ENCODE assay signal across 8 cellular contexts in genomic region chr15:90529369-90530249, GRCh38. TPM values are rescaled to one million over a fixed set of nuclear protein-coding genes. Genes with fewer than 3 reads are reported as not detected.
DNase-seq lines count a peak whose midpoint lies in the region; ATAC-seq and TF ChIP-seq lines count a peak whose summit lies in the region.

CRTC3 (plus strand) TSS chr15:90529923; CDS start chr15:90530072, 149 bp downstream.

- H3K4me2 ChIP-seq in neural cell (ENCODE audit: low read length): peak within 1 kb of the TSS; percentile 96

- no peaks in the 10 kb centered on the region for H3K9me3 ChIP-seq in Peyer's patch
- H3K9me3 ChIP-seq in neural cell (ENCODE audit: low read length): no peaks in the 10 kb centered on the region
- no peaks in the 10 kb centered on the region for H3K9me3 ChIP-seq in thymus (ENCODE audit: control insufficient read depth)

- H3K27ac ChIP-seq in Peyer's patch (peak within 1 kb of the TSS; percentile 88 to 95 (median 92)), neural cell (ENCODE audit: low read length) (peak within 1 kb of the TSS; percentile 81), thymus (ENCODE audit: low read depth) (peak within 1 kb of the TSS; percentile 91)

- DNase-seq in BJ (ENCODE audit: low read depth) (no peak), Peyer's patch (peak; percentile 54 to 77 (median 72)), fibroblast of the aortic adventitia (ENCODE audit: low read depth) (peak; percentile 51)
- DNase-seq in activated effector memory CD4-positive, alpha-beta T cell treated with Interleukin-2 at 50 U/mL for 16 hours: peak; percentile 54

- TF ChIP-seq EP300 in neural cell (conservative IDR thresholded peaks at IDR 0.05; ENCODE audit: poor library complexity, severe bottlenecking): no peak

- peak within 1 kb of the TSS; percentile 90 for H3K9ac ChIP-seq in neural cell (ENCODE audit: low read length)

- H3K4me3 ChIP-seq in BJ (ENCODE audit: low read depth, low read length) (peak within 1 kb of the TSS; percentile 86), Peyer's patch (peak within 1 kb of the TSS; percentile 69 to 99 (median 78)), fibroblast of the aortic adventitia (ENCODE audit: low read depth, low read length) (peak within 1 kb of the TSS; percentile 85), neural cell (ENCODE audit: low read length) (peak within 1 kb of the TSS; percentile 85), thymus (ENCODE audit: low read length) (peak within 1 kb of the TSS; percentile 90)

- H4K20me1 ChIP-seq in neural cell (ENCODE audit: insufficient read depth): no peaks in the 10 kb centered on the region

- TF ChIP-seq POLR2A in Peyer's patch (IDR thresholded peaks at IDR 0.05): peak; percentile 15 to 65

- no peaks in the 10 kb centered on the region for H3F3A ChIP-seq in neural cell (ENCODE audit: insufficient read depth, low read length, poor library complexity, severe bottlenecking)

- ATAC-seq in GM19035 (IDR thresholded peaks at IDR 0.05; ENCODE audit: unreplicated experiment) (peak; percentile 77), HG03196 (IDR thresholded peaks at IDR 0.05; ENCODE audit: unreplicated experiment) (peak; percentile 54)

- no peaks in the 10 kb centered on the region for H3K27me3 ChIP-seq in BJ (ENCODE audit: control insufficient read depth, insufficient read depth, low read length)
- no peaks in the 10 kb centered on the region for H3K27me3 ChIP-seq in Peyer's patch
- no peaks in the 10 kb centered on the region for H3K27me3 ChIP-seq in neural cell (ENCODE audit: insufficient read depth, low read depth, low read length)
- H3K27me3 ChIP-seq in thymus (ENCODE audit: control insufficient read depth, insufficient read depth): no peaks in the 10 kb centered on the region

- no peak for TF ChIP-seq RAD21 in neural cell (conservative IDR thresholded peaks at IDR 0.05)

- H3K9me2 ChIP-seq in neural cell (ENCODE audit: insufficient read depth, low read length): no peaks in the 10 kb centered on the region

- no peaks in the 10 kb centered on the region for H3K36me3 ChIP-seq in BJ (ENCODE audit: control insufficient read depth, insufficient read depth, low read length)
- no peaks in the 10 kb centered on the region for H3K36me3 ChIP-seq in Peyer's patch
- H3K36me3 ChIP-seq in neural cell (ENCODE audit: insufficient read depth, low read length): no peaks in the 10 kb centered on the region
- H3K36me3 ChIP-seq in thymus (ENCODE audit: control insufficient read depth, insufficient read depth): no peaks in the 10 kb centered on the region

- peaks cover 0 to 14% (median 0%) of the 10 kb centered on the region in 4 donors for H3K4me1 ChIP-seq in Peyer's patch
- H3K4me1 ChIP-seq in thymus (ENCODE audit: control insufficient read depth, insufficient read depth, low read length): peaks cover 5% of the 10 kb centered on the region

- CTCF ChIA-PET in BJ (lab: Yijun Ruan, JAX): interaction anchor here (1.0 to 2.1 kb wide), 5 partner anchors 10 to 209 kb away, joined by 3 to 9 read pairs (median 3); no protein-coding TSS in a partner anchor

- 3% methylated on average over 103 of the region's 104 CpGs for WGBS in thymus

- TF ChIP-seq CTCF in BJ (IDR thresholded peaks at IDR 0.05; ENCODE audit: insufficient read depth, low read depth, low read length): 0 out of 2 replicates have a peak, but pooled peaks have one; percentile 17
- no peak for TF ChIP-seq CTCF in Peyer's patch (IDR thresholded peaks at IDR 0.05)
- no peak for TF ChIP-seq CTCF in fibroblast of the aortic adventitia (IDR thresholded peaks at IDR 0.05; ENCODE audit: insufficient read depth, low read length)
- TF ChIP-seq CTCF in neural cell (IDR thresholded peaks at IDR 0.05; ENCODE audit: poor library complexity, severe bottlenecking): peak; percentile 23

- POLR2A ChIA-PET in BJ (lab: Charles Lee): no interaction called here

- H2AFZ ChIP-seq in neural cell (ENCODE audit: low read depth, low read length): peak within 1 kb of the TSS; percentile 74

- peaks cover 31% of the 10 kb centered on the region for H3K79me2 ChIP-seq in neural cell (replicated peaks; ENCODE audit: insufficient read depth, low read length)

TF ChIP-seq in neural cell, 6 proteins besides CTCF, POLR2A, EP300 and RAD21:
- TF ChIP-seq POLR2AphosphoS5 (IDR thresholded peaks at IDR 0.05) (peak; percentile 5), TAF1 (IDR thresholded peaks at IDR 0.05; ENCODE audit: low read depth) (peak; percentile 42), SMC3 (conservative IDR thresholded peaks at IDR 0.05; ENCODE audit: poor library complexity) (no peak)
TF ChIP-seq in neural cell: peak in this region for 2.

RNA-seq across cellular contexts. Expression of gene CRTC3, which starts in this region (rescaled TPM):
- 19.7 and 28.5 TPM in 2 replicates for polyA plus RNA-seq in BJ (2011; rRNA removed)
- polyA minus RNA-seq in BJ (2011; rRNA and poly(A)+ RNA removed): 18.7 and 24.8 TPM in 2 replicates
- total RNA-seq in Peyer's patch: 10 to 100 TPM; 19.8 to 33.1 (median 25.9) TPM
- total RNA-seq in fibroblast of the aortic adventitia (ENCODE audit: low replicate concordance): 10.9 and 15.7 TPM in 2 replicates
- 5.5 and 17.1 TPM in 2 replicates for polyA plus RNA-seq in neural cell
- polyA minus RNA-seq in neural cell: 21.2 and 21.7 TPM in 2 replicates
- 17.9 TPM for polyA plus RNA-seq in thymus

Comparison
In these comparisons a context has a peak if more than half of its experiments do, and no peak if none do; other contexts are left out.
1. CTCF ChIP-seq: peak in BJ (single experiment) and neural cell (single experiment); none in Peyer's patch (0 of 6) and fibroblast of the aortic adventitia (single experiment).
2. Peak in every context shown above with its lines, with median percentiles within 50 percentile points of each other: H3K4me3 ChIP-seq and H3K27ac ChIP-seq.